9 cellular contexts compared by ENCODE assay signal in genomic region chr20:19371112-19371511, GRCh38.
"Had no signal": no experiment of that assay in that cellular context is flagged by ENCODE, and none has a peak within 500 bp of the region (broad histone marks: within the 10 kb centered on the region; RNA-seq: fewer than 3 reads in every experiment).

No MANE protein-coding gene starts in this region.

- H3K9me3 ChIP-seq: HAP-1 had no signal

- ATAC-seq: GM23338, HCT116 had no signal

- H3K4me3 Mint-ChIP-seq: GM23338, H9, HFFc6 had no signal

- H3K4me3 ChIP-seq: GM23248, GM23338, HAP-1 had no signal

- H3K27ac ChIP-seq: GM23248 had no signal

- DNase-seq: GM23248, GOT3, H7, H9, HCEC 1CT, HFFc6 had no signal

- H3K9me3 Mint-ChIP-seq: GM23338, H9 had no signal

- H3K4me1 Mint-ChIP-seq: H9 had no signal

- H3K4me1 ChIP-seq: HAP-1 had no signal

- H3K27ac Mint-ChIP-seq: GM23338, H9, HFFc6 had no signal

- H3K36me3 ChIP-seq: HAP-1 had no signal
